ENCODE assay signal across 10 cellular contexts in the genomic region with DNA sequence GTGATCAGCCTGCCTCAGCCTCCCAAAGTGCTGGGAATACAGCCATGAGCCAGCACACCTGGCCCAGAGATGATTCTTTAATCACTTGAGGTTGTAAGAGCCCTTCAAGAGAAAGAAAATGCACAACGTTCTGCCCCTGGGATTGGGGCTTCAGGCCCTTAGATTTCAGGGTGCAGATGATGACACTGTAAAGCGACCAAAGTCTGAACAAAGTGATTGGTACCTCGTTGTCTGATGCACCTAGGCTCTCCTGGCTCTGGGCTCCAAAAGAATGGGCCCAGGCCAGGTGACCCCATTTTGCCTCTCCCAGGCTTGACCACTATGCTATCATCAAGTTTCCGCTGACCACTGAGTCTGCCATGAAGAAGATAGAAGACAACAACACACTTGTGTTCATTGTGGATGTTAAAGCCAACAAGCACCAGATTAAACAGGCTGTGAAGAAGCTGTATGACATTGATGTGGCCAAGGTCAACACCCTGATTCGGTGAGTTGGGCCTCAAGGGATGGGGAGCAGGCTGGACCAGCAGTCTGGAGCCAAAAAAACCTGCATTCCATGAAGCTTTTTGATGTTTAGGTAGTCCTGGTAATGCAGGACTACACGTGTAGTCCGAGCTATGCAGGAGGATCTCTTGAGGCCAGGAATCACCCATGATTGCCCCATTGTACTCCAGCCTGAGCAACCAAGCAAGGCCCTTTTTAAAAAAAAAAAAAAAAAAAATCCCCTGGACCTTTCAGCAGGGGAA. TPM values are rescaled to one million over a fixed set of nuclear protein-coding genes. Genes with fewer than 3 reads are reported as not detected.
DNase-seq lines count a peak whose midpoint lies in the region; ATAC-seq and TF ChIP-seq lines count a peak whose summit lies in the region.
"Had no signal": no experiment of that assay in that cellular context is flagged by ENCODE, and none has a peak within 500 bp of the region (broad histone marks: within the 10 kb centered on the region; RNA-seq: fewer than 3 reads in every experiment).

No MANE protein-coding gene starts in this region.

- POLR2A ChIA-PET in Caco-2 (lab: Charles Lee): interaction anchor here (0.6 to 1.0 kb wide), 2 partner anchors 12 to 20 kb away, joined by 3 to 6 read pairs; no protein-coding TSS in a partner anchor
- POLR2A ChIA-PET in naive thymus-derived CD8-positive, alpha-beta T cell (lab: Charles Lee): interaction anchor here (1.1 to 7.5 kb wide), 4 partner anchors 12 to 229 kb away, joined by 4 to 365 read pairs (median 96); a partner anchor contains a TSS

- 92% methylated on average over 7 of the region's 7 CpGs for WGBS in HUES64

- intact Hi-C loops in Caco-2 (cut with micrococcal nuclease; ENCODE audit: unreplicated experiment): no loop called here
- intact Hi-C loops in gastrocnemius medialis (cut with DNase I; ENCODE audit: low total_unique reads): no loop called here

- TF ChIP-seq CTCF in Caco-2 (IDR thresholded peaks at IDR 0.05; ENCODE audit: insufficient read depth in 1 of 2, low read depth in 1 of 2, low read length in 1 of 2, severe bottlenecking in 1 of 2, unreplicated experiment in 1 of 2) (no peak), gastrocnemius medialis (IDR thresholded peaks at IDR 0.05 in 4 of 5, conservative IDR thresholded peaks at IDR 0.05 in 1 of 5) (no peak)

- H3K36me3 Mint-ChIP-seq in Caco-2 (ENCODE audit: insufficient read depth, unreplicated experiment): peaks cover 85% of the 10 kb centered on the region
- peaks cover 9 to 57% (median 25%) of the 10 kb centered on the region in 3 donors for H3K36me3 Mint-ChIP-seq in naive thymus-derived CD8-positive, alpha-beta T cell

- no peaks in the 10 kb centered on the region for H3K9me3 Mint-ChIP-seq in Caco-2 (ENCODE audit: unreplicated experiment)
- no peaks in the 10 kb centered on the region for H3K9me3 Mint-ChIP-seq in naive thymus-derived CD8-positive, alpha-beta T cell

- no peak for DNase-seq in Caco-2
- no peak for DNase-seq in adipocyte (ENCODE audit: low read depth)
- DNase-seq in naive thymus-derived CD8-positive, alpha-beta T cell: no peak
- DNase-seq in NCI-H2196 (lab: John Stamatoyannopoulos, UW; ENCODE audit: unreplicated experiment): no peak
- DNase-seq in occipital lobe (lab: John Stamatoyannopoulos, UW): no peak
- DNase-seq in AG08395 (ENCODE audit: low spot score): no peak
- no peak for DNase-seq in gastrocnemius medialis
- DNase-seq: anterior cingulate cortex had no signal

- no peaks in the 10 kb centered on the region for H3K27me3 Mint-ChIP-seq in Caco-2 (ENCODE audit: insufficient read depth, unreplicated experiment)
- H3K27me3 Mint-ChIP-seq in naive thymus-derived CD8-positive, alpha-beta T cell: peaks cover 0 to 9% (median 6%) of the 10 kb centered on the region in 5 donors

- H3K9ac ChIP-seq in HUES64 (ENCODE audit: low read depth, low read length) (no peak overlapping the region; the same call in 1 of the 2 replicates), adipocyte (ENCODE audit: low read length) (peak overlapping the region; percentile 91)

- in situ Hi-C loops in gastrocnemius medialis (cut with MboI; ENCODE audit: low sequenced_read_pairs in 4 of 4): no loop called here

- H3K4me1 ChIP-seq in Caco-2: peaks cover 31% of the 10 kb centered on the region
- peaks cover 23% of the 10 kb centered on the region; the same call in 1 of the 2 replicates for H3K4me1 ChIP-seq in HUES64 (ENCODE audit: insufficient read depth, low read length)
- H3K4me1 ChIP-seq in adipocyte (ENCODE audit: control insufficient read depth, insufficient read depth, low read length): peaks cover 59% of the 10 kb centered on the region
- peaks cover 44 to 51% of the 10 kb centered on the region in 2 donors for H3K4me1 ChIP-seq in gastrocnemius medialis

- TF ChIP-seq POLR2A in gastrocnemius medialis (IDR thresholded peaks at IDR 0.05): no peak

- H3K4me3 ChIP-seq in Caco-2 (ENCODE audit: low read depth, low read length) (no peak overlapping the region), HUES64 (ENCODE audit: low read length) (peak overlapping the region; percentile 94; the same call in 1 of the 2 replicates), adipocyte (ENCODE audit: low read length) (peak overlapping the region; percentile 89), gastrocnemius medialis (no peak overlapping the region)

- H3K27me3 ChIP-seq in Caco-2 (replicated peaks; ENCODE audit: control insufficient read depth, insufficient read depth, low read length) (no peaks in the 10 kb centered on the region), HUES64 (ENCODE audit: insufficient read depth, low read length) (no peaks in the 10 kb centered on the region), adipocyte (replicated peaks; ENCODE audit: control insufficient read depth, insufficient read depth, low read length) (no peaks in the 10 kb centered on the region), gastrocnemius medialis (peaks cover 0 to under 1% (median 0%) of the 10 kb centered on the region in 3 donors)
- H3K27me3 ChIP-seq: gastroesophageal sphincter had no signal

- H3K27ac ChIP-seq in HUES64 (ENCODE audit: low read depth, low read length) (peak overlapping the region; percentile 29; the same call in 1 of the 2 replicates), gastrocnemius medialis (peak overlapping the region in 2 of 4 donors; percentile 4 to 15)
- H3K27ac ChIP-seq: gastroesophageal sphincter had no signal

- no peak overlapping the region for H3K27ac Mint-ChIP-seq in Caco-2 (ENCODE audit: unreplicated experiment)
- peak overlapping the region in 4 of 10 donors; percentile 32 to 65 (median 42) for H3K27ac Mint-ChIP-seq in naive thymus-derived CD8-positive, alpha-beta T cell

- H3K4me1 Mint-ChIP-seq in Caco-2 (ENCODE audit: low read depth, unreplicated experiment): peaks cover 42% of the 10 kb centered on the region
- peaks cover 25 to 83% (median 70%) of the 10 kb centered on the region in 4 donors for H3K4me1 Mint-ChIP-seq in naive thymus-derived CD8-positive, alpha-beta T cell

- CTCF ChIA-PET in Caco-2 (lab: Charles Lee): interaction anchor here (0.7 kb wide), 1 partner anchor 117 kb away, joined by 5 read pairs; no protein-coding TSS in a partner anchor

- peak overlapping the region; percentile 32 for H3K4me3 Mint-ChIP-seq in Caco-2 (ENCODE audit: unreplicated experiment)
- H3K4me3 Mint-ChIP-seq in naive thymus-derived CD8-positive, alpha-beta T cell: peak overlapping the region; percentile 20 to 99 (median 52)

- H3K36me3 ChIP-seq in Caco-2 (ENCODE audit: control insufficient read depth, insufficient read depth, low read length) (peaks cover 13% of the 10 kb centered on the region), HUES64 (ENCODE audit: insufficient read depth, low read length) (peaks cover 49% of the 10 kb centered on the region), adipocyte (ENCODE audit: control insufficient read depth, insufficient read depth, low read length, severe bottlenecking) (peaks cover 38% of the 10 kb centered on the region), gastrocnemius medialis (peaks cover 6 to 42% of the 10 kb centered on the region in 2 donors)

- no peak for ATAC-seq in naive thymus-derived CD8-positive, alpha-beta T cell
- ATAC-seq in gastrocnemius medialis: no peak
- ATAC-seq: gastroesophageal sphincter had no signal

- H3K9me3 ChIP-seq in Caco-2: no peaks in the 10 kb centered on the region
- no peaks in the 10 kb centered on the region for H3K9me3 ChIP-seq in HUES64 (ENCODE audit: insufficient read depth, low read depth, low read length)
- H3K9me3 ChIP-seq in adipocyte (ENCODE audit: control insufficient read depth, low read length): no peaks in the 10 kb centered on the region
- no peaks in the 10 kb centered on the region for H3K9me3 ChIP-seq in gastrocnemius medialis
- H3K9me3 ChIP-seq: gastroesophageal sphincter had no signal

- BruUV-seq in Caco-2 (replicated peaks; lab: Mats Ljungman, UMichigan): no TSS peak

RNA-seq across cellular contexts. Expression of a gene that starts 2.8 kb away (rescaled TPM):
- total RNA-seq in Caco-2 (2022): 1,980 and 2,181 TPM in 2 replicates
- 2,115 TPM for polyA plus RNA-seq in HUES64 (2013, experiment 1 of 2)
- polyA plus RNA-seq in HUES64 (2013, experiment 2 of 2): 2,394 TPM
- 1,000 to 10,000 TPM; 3,189 to 3,253 TPM for total RNA-seq in naive thymus-derived CD8-positive, alpha-beta T cell
- polyA plus RNA-seq in naive thymus-derived CD8-positive, alpha-beta T cell: 1,000 to 10,000 TPM; 6,432 to 6,679 (median 6,593) TPM
- total RNA-seq in occipital lobe: 414 TPM
- 100 to 1,000 TPM; 434 to 647 (median 533) TPM for total RNA-seq in gastrocnemius medialis

RNA-seq across cellular contexts. Expression of a gene that starts 3.4 kb away (rescaled TPM):
- 31.7 and 37.9 TPM in 2 replicates for total RNA-seq in Caco-2 (2022)
- polyA plus RNA-seq in HUES64 (2013, experiment 1 of 2): 32.9 TPM
- 35.6 TPM for polyA plus RNA-seq in HUES64 (2013, experiment 2 of 2)
- total RNA-seq in naive thymus-derived CD8-positive, alpha-beta T cell: under 1 TPM in 1 of 2 experiments, not detected in 1; 0.88 TPM
- polyA plus RNA-seq in naive thymus-derived CD8-positive, alpha-beta T cell: under 1 TPM in 1 of 3 donors, not detected in 2; 0.22 TPM
- not detected for total RNA-seq in occipital lobe
- under 1 TPM in 3 of 4 donors, not detected in 1; 0.46 to 0.82 (median 0.75) TPM for total RNA-seq in gastrocnemius medialis

RNA-seq across cellular contexts. Expression of a gene that starts 4.9 kb away (rescaled TPM):
- total RNA-seq in Caco-2 (2022) (1.2 and 1.8 TPM in 2 replicates), occipital lobe (10.6 TPM), gastrocnemius medialis (10 to 100 TPM; 14.9 to 53.3 (median 32.7) TPM)
- polyA plus RNA-seq in HUES64 (2013, experiment 1 of 2): 182 TPM
- 154 TPM for polyA plus RNA-seq in HUES64 (2013, experiment 2 of 2)
- total RNA-seq in naive thymus-derived CD8-positive, alpha-beta T cell: 1 to 10 TPM; 5.0 to 5.7 TPM
- 10 to 100 TPM in 1 of 3 donors, 1 to 10 TPM in 2; 3.3 to 10.2 (median 7.7) TPM for polyA plus RNA-seq in naive thymus-derived CD8-positive, alpha-beta T cell

RNA-seq across cellular contexts. Expression of a gene that starts 6.0 kb away (rescaled TPM):
- total RNA-seq in Caco-2 (2022) (11.0 and 13.4 TPM in 2 replicates), occipital lobe (0.62 TPM), gastrocnemius medialis (1 to 10 TPM; 1.3 to 8.1 (median 1.9) TPM)
- 10.3 TPM for polyA plus RNA-seq in HUES64 (2013, experiment 1 of 2)
- polyA plus RNA-seq in HUES64 (2013, experiment 2 of 2): 8.4 TPM
- total RNA-seq in naive thymus-derived CD8-positive, alpha-beta T cell: 10 to 100 TPM; 12.8 to 15.1 TPM
- 1 to 10 TPM; 3.2 to 4.0 (median 3.4) TPM for polyA plus RNA-seq in naive thymus-derived CD8-positive, alpha-beta T cell

RNA-seq across cellular contexts. Expression of a gene that starts 10.9 kb away (rescaled TPM):
- total RNA-seq in Caco-2 (2022) (4.1 and 4.4 TPM in 2 replicates), occipital lobe (3.3 TPM), gastrocnemius medialis (1 to 10 TPM in 1 of 4 donors, under 1 TPM in 2, not detected in 1; 0.42 to 1.6 (median 0.49) TPM)
- polyA plus RNA-seq in HUES64 (2013, experiment 1 of 2): 8.7 TPM
- polyA plus RNA-seq in HUES64 (2013, experiment 2 of 2): 9.2 TPM
- 10 to 100 TPM; 16.7 to 17.3 TPM for total RNA-seq in naive thymus-derived CD8-positive, alpha-beta T cell
- 1 to 10 TPM in 1 of 3 donors, under 1 TPM in 2; 0.16 to 2.0 (median 0.20) TPM for polyA plus RNA-seq in naive thymus-derived CD8-positive, alpha-beta T cell

Comparison
In these comparisons a context has a peak if more than half of its experiments do, and no peak if none do; other contexts are left out.
1. H3K4me3 ChIP-seq: peak in HUES64 (single experiment) and adipocyte (single experiment); none in Caco-2 (single experiment) and gastrocnemius medialis (0 of 4).
2. RNA of a gene that starts 3.4 kb away (total RNA-seq): 31.7 to 37.9 TPM in Caco-2; 0.88 TPM in naive thymus-derived CD8-positive, alpha-beta T cell, 0.46 to 0.82 TPM in gastrocnemius medialis and not detected in occipital lobe (single experiment); every median in the first group is over 10 times any median in the second.